Comparison of ENCODE assay signal across 8 cellular contexts in the genomic region with DNA sequence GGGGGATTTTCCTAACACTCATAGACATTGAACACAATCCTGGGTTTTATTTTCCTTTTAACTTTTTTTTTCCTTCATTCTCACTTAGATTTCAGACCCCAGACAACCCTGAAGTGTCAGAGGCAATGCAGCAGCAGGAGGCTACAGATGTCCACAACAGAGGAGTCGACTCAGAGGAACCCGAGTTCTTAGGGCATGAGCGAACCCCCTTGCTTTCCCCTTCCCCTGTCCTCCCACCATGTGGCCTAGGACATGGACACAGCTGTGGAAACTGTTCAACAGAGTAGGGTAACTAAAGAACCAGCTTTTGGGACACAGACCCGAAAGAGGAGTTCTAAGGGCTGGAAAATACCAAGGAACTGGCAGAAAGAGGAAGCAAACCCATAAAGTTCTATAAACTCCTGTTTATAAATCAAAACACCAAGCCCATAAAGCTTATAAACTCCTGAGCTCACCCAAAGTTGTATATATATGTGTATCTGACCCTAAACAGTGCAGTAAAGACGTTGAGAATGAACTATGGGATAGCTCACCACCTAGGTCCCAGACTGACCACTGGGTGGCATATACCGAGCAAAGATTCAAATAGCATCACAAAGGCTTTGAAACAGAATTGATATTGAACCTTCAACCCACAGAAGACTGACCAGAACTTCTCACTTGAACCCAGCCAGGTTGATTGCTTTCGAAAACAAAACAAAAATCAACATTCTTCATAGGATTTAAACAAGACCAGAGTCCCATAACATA. TPM values are rescaled to one million over a fixed set of nuclear protein-coding genes. Genes with fewer than 3 reads are reported as not detected.
A peak's percentile ranks its signal among the peaks of the same experiment; 100 is the strongest.
DNase-seq lines count a peak whose midpoint lies in the region; ATAC-seq and FAIRE-seq lines count a peak whose summit lies in the region.

No MANE protein-coding gene starts in this region.

- WGBS in small intestine, 3 donors: 65 to 69% (median 68%) methylated on average over 7 of the region's 7 CpGs

- no peak for FAIRE-seq in small intestine (lab: Jason Lieb, UNC)

- H3K27ac Mint-ChIP-seq in activated T-helper 2 cell treated with anti-CD3 and anti-CD28 coated beads, Interferon-gamma antibody, Interleukin-2, Interleukin-4, amounts not matched to agents 10 μg/mL and 5 μg/mL and 100 μg/mL, durations not matched to agents 14 hours and 24 hours and 36 hours: no peak overlapping the region

- H3K9me3 ChIP-seq in small intestine (ENCODE audit: control insufficient read depth, low read depth): no peaks in the 10 kb centered on the region

- H3K4me3 ChIP-seq in small intestine (ENCODE audit: low read depth in 1 of 2, low read length in 2 of 2): no peak overlapping the region

- H3K9me3 Mint-ChIP-seq in activated T-helper 2 cell treated with anti-CD3 and anti-CD28 coated beads, Interferon-gamma antibody, Interleukin-2, Interleukin-4, amounts not matched to agents 10 μg/mL and 5 μg/mL and 100 μg/mL, durations not matched to agents 14 hours and 24 hours and 36 hours: no peaks in the 10 kb centered on the region

- peaks cover 23% of the 10 kb centered on the region for H3K27me3 Mint-ChIP-seq in activated T-helper 2 cell treated with anti-CD3 and anti-CD28 coated beads, Interferon-gamma antibody, Interleukin-2, Interleukin-4, amounts not matched to agents 10 μg/mL and 5 μg/mL and 100 μg/mL, durations not matched to agents 14 hours and 24 hours and 36 hours (ENCODE audit: low read depth)

- no peaks in the 10 kb centered on the region for H3K4me1 Mint-ChIP-seq in activated T-helper 2 cell treated with anti-CD3 and anti-CD28 coated beads, Interferon-gamma antibody, Interleukin-2, Interleukin-4, amounts not matched to agents 10 μg/mL and 5 μg/mL and 100 μg/mL, durations not matched to agents 14 hours and 24 hours and 36 hours (ENCODE audit: low read depth)

- no peak overlapping the region for H3K4me3 Mint-ChIP-seq in activated T-helper 2 cell treated with anti-CD3 and anti-CD28 coated beads, Interferon-gamma antibody, Interleukin-2, Interleukin-4, amounts not matched to agents 10 μg/mL and 5 μg/mL and 100 μg/mL, durations not matched to agents 14 hours and 24 hours and 36 hours (ENCODE audit: low read depth)

- DNase-seq in NCI-H524 (lab: John Stamatoyannopoulos, UW): peak; percentile 4 to 8
- DNase-seq in NCI-H524 treated with DMSO at 0.1 percent for 48 hours (lab: John Stamatoyannopoulos, UW): no peak
- peak; percentile 28 for DNase-seq in SW480 (ENCODE audit: low spot score)
- DNase-seq in head of caudate nucleus: peak in 26 of 42 donors; percentile 19 to 80 (median 53)
- DNase-seq in small intestine: peak; percentile 46
- no peak for DNase-seq in activated T-helper 2 cell treated with anti-CD3 and anti-CD28 coated beads, Interferon-gamma antibody, Interleukin-2, Interleukin-4, amounts not matched to agents 10 μg/mL and 5 μg/mL and 100 μg/mL, durations not matched to agents 14 hours and 24 hours and 36 hours (ENCODE audit: low spot score)

- H3K36me3 Mint-ChIP-seq in activated T-helper 2 cell treated with anti-CD3 and anti-CD28 coated beads, Interferon-gamma antibody, Interleukin-2, Interleukin-4, amounts not matched to agents 10 μg/mL and 5 μg/mL and 100 μg/mL, durations not matched to agents 14 hours and 24 hours and 36 hours (ENCODE audit: low read depth): no peaks in the 10 kb centered on the region

- no peaks in the 10 kb centered on the region for H3K27me3 ChIP-seq in small intestine (ENCODE audit: control insufficient read depth in 2 of 2, insufficient read depth in 2 of 2, low read length in 2 of 2)

- H3K4me1 ChIP-seq in small intestine (ENCODE audit: control insufficient read depth in 2 of 2, insufficient read depth in 1 of 2, low read depth in 1 of 2, low read length in 1 of 2): no peaks in the 10 kb centered on the region

- H3K27ac ChIP-seq in small intestine (ENCODE audit: low read depth in 1 of 2, low read length in 1 of 2): no peak overlapping the region

- H3K36me3 ChIP-seq in small intestine (ENCODE audit: control insufficient read depth in 2 of 2, insufficient read depth in 2 of 2, low read length in 2 of 2): no peaks in the 10 kb centered on the region

- no peak for ATAC-seq in HG02973 (IDR thresholded peaks at IDR 0.05; ENCODE audit: unreplicated experiment)
- no peak for ATAC-seq in GM18517 (IDR thresholded peaks at IDR 0.05; ENCODE audit: unreplicated experiment)

- intact Hi-C loops in head of caudate nucleus (cut with DNase I): loop anchor here (10.0 kb wide), 1 partner anchor 72 kb away; no protein-coding TSS in a partner anchor
- intact Hi-C loops in activated T-helper 2 cell treated with anti-CD3 and anti-CD28 coated beads, Interferon-gamma antibody, Interleukin-2, Interleukin-4, amounts not matched to agents 10 μg/mL and 5 μg/mL and 100 μg/mL, durations not matched to agents 14 hours and 24 hours and 36 hours (cut with micrococcal nuclease): no loop called here

RNA-seq across cellular contexts. Expression of a gene that starts 33.9 kb away (rescaled TPM):
- 10 to 100 TPM; 21.1 to 48.9 (median 37.1) TPM for polyA plus RNA-seq in small intestine
- 3.8 and 4.0 TPM in 2 replicates for total RNA-seq in activated T-helper 2 cell treated with anti-CD3 and anti-CD28 coated beads, Interferon-gamma antibody, Interleukin-2, Interleukin-4, amounts not matched to agents 10 μg/mL and 5 μg/mL and 100 μg/mL, durations not matched to agents 14 hours and 24 hours and 36 hours

RNA-seq across cellular contexts. Expression of a gene that starts 58.1 kb away (rescaled TPM):
- 10 to 100 TPM in 1 of 3 donors, 1 to 10 TPM in 2; 2.2 to 12.8 (median 9.2) TPM for polyA plus RNA-seq in small intestine
- 90.6 and 96.4 TPM in 2 replicates for total RNA-seq in activated T-helper 2 cell treated with anti-CD3 and anti-CD28 coated beads, Interferon-gamma antibody, Interleukin-2, Interleukin-4, amounts not matched to agents 10 μg/mL and 5 μg/mL and 100 μg/mL, durations not matched to agents 14 hours and 24 hours and 36 hours

Comparison
In these comparisons a context has a peak if more than half of its experiments do, and no peak if none do; other contexts are left out.
1. DNase-seq: peak in NCI-H524 (2 of 2), SW480 (single experiment), head of caudate nucleus (26 of 42) and small intestine (single experiment); none in NCI-H524 treated with DMSO at 0.1 percent for 48 hours (single experiment) and activated T-helper 2 cell treated with anti-CD3 and anti-CD28 coated beads, Interferon-gamma antibody, Interleukin-2, Interleukin-4, amounts not matched to agents 10 μg/mL and 5 μg/mL and 100 μg/mL, durations not matched to agents 14 hours and 24 hours and 36 hours (single experiment).